ENCODE assay signal across 8 cellular contexts in genomic region chr17:21375757-21376584, GRCh38. TPM values are rescaled to one million over a fixed set of nuclear protein-coding genes. Genes with fewer than 3 reads are reported as not detected.
DNase-seq lines count a peak whose midpoint lies in the region; ATAC-seq and TF ChIP-seq lines count a peak whose summit lies in the region.

Gene KCNJ12 (plus strand): TSS chr17:21376357. CDS start chr17:21415343, 38,986 bp downstream.

- POLR2A ChIA-PET in activated CD4-positive, alpha-beta memory T cell treated with anti-CD3 and anti-CD28 coated beads for 36 hours (lab: Charles Lee) = no interaction called here

- H3K4me3 ChIP-seq in RWPE2 (ENCODE audit: severe bottlenecking) (peak within 1 kb of the TSS; percentile 43), ovary (peak within 1 kb of the TSS; percentile 37)

- H3K4me1 ChIP-seq in RWPE2 (ENCODE audit: insufficient read depth, poor library complexity, severe bottlenecking) (no peaks in the 10 kb centered on the region), ovary (ENCODE audit: insufficient read depth) (peaks cover 2% of the 10 kb centered on the region)

- H3K9me3 Mint-ChIP-seq in activated CD4-positive, alpha-beta memory T cell treated with anti-CD3 and anti-CD28 coated beads for 36 hours = no peaks in the 10 kb centered on the region

- no peak for TF ChIP-seq EP300 in ovary (IDR thresholded peaks at IDR 0.05)

- 7 to 13% (median 9%) methylated on average over 47 to 68 of the region's 69 CpGs for WGBS in ovary, 3 donors

- H3K36me3 ChIP-seq in RWPE2 (ENCODE audit: low read depth) (no peaks in the 10 kb centered on the region), ovary (no peaks in the 10 kb centered on the region)

- no peak within 1 kb of the TSS for H3K27ac ChIP-seq in RWPE2 (ENCODE audit: poor library complexity, severe bottlenecking)
- no peak within 1 kb of the TSS for H3K27ac ChIP-seq in ovary

- peaks cover 9% of the 10 kb centered on the region for H3K4me1 Mint-ChIP-seq in activated CD4-positive, alpha-beta memory T cell treated with anti-CD3 and anti-CD28 coated beads for 36 hours (ENCODE audit: low read depth)

- H3K9me3 ChIP-seq in RWPE2 (ENCODE audit: severe bottlenecking) (no peaks in the 10 kb centered on the region), ovary (no peaks in the 10 kb centered on the region)

- no peaks in the 10 kb centered on the region for H3K36me3 Mint-ChIP-seq in activated CD4-positive, alpha-beta memory T cell treated with anti-CD3 and anti-CD28 coated beads for 36 hours

- peak; percentile 55 for ATAC-seq in RWPE2 (ENCODE audit: low read depth)
- peak; percentile 76 for ATAC-seq in Right ventricle myocardium superior (ENCODE audit: poor library complexity)
- ATAC-seq in GM21619 (IDR thresholded peaks at IDR 0.05; ENCODE audit: unreplicated experiment) = no peak

- H3K4me3 Mint-ChIP-seq in activated CD4-positive, alpha-beta memory T cell treated with anti-CD3 and anti-CD28 coated beads for 36 hours = no peak within 1 kb of the TSS

- TF ChIP-seq POLR2A in ovary (IDR thresholded peaks at IDR 0.05) = no peak

- CTCF ChIA-PET in activated CD4-positive, alpha-beta memory T cell treated with anti-CD3 and anti-CD28 coated beads for 36 hours (lab: Charles Lee) = interaction anchor here (1.2 kb wide), 1 partner anchor 97 kb away, joined by 5 read pairs; no protein-coding TSS in a partner anchor

- peaks cover 28% of the 10 kb centered on the region for H3K27me3 Mint-ChIP-seq in activated CD4-positive, alpha-beta memory T cell treated with anti-CD3 and anti-CD28 coated beads for 36 hours

- H3K27ac Mint-ChIP-seq in activated CD4-positive, alpha-beta memory T cell treated with anti-CD3 and anti-CD28 coated beads for 36 hours = no peak within 1 kb of the TSS

- intact Hi-C loops in Right ventricle myocardium superior (cut with DNase I) = no loop called here
- intact Hi-C loops in ovary (cut with DNase I) = no loop called here
- intact Hi-C loops in activated CD4-positive, alpha-beta memory T cell treated with anti-CD3 and anti-CD28 coated beads for 36 hours (cut with micrococcal nuclease) = loop anchor here (5.0 kb wide), 1 partner anchor 94 kb away; the partner anchor contains the start of gene MAP2K3

- DNase-seq in D341Med (ENCODE audit: low spot score) (peak; percentile 61), RWPE2 (ENCODE audit: low spot score) (no peak), Right ventricle myocardium superior (peak; percentile 68), ovary (peak in 1 of 5 donors; percentile 52), activated gamma-delta T cell treated with Interleukin-2 at 50 U/mL for 16 hours (no peak), germinal center (ENCODE audit: low spot score) (no peak)
- no peak for DNase-seq in activated CD4-positive, alpha-beta memory T cell treated with anti-CD3 and anti-CD28 coated beads for 36 hours

- TF ChIP-seq CTCF in RWPE2 (IDR thresholded peaks at IDR 0.05; ENCODE audit: poor library complexity, severe bottlenecking) = no peak
- no peak for TF ChIP-seq CTCF in ovary (IDR thresholded peaks at IDR 0.05)

- peaks cover 11% of the 10 kb centered on the region for H3K27me3 ChIP-seq in RWPE2 (ENCODE audit: insufficient read depth, poor library complexity, severe bottlenecking)
- no peaks in the 10 kb centered on the region for H3K27me3 ChIP-seq in ovary

RNA-seq across cellular contexts. Expression of gene KCNJ12, which starts in this region (rescaled TPM):
- total RNA-seq in Right ventricle myocardium superior = 12.2 TPM
- total RNA-seq in ovary = 1 to 10 TPM in 4 of 7 donors, under 1 TPM in 3; 0.12 to 1.9 (median 1.3) TPM
- under 1 TPM; 0.25 to 0.32 TPM for polyA plus RNA-seq in ovary
- total RNA-seq in activated CD4-positive, alpha-beta memory T cell treated with anti-CD3 and anti-CD28 coated beads for 36 hours = not detected

Comparison
In these comparisons a context has a peak if more than half of its experiments do, and no peak if none do; other contexts are left out.
1. DNase-seq: peak in D341Med (single experiment) and Right ventricle myocardium superior (single experiment); none in RWPE2 (single experiment), activated CD4-positive, alpha-beta memory T cell treated with anti-CD3 and anti-CD28 coated beads for 36 hours (single experiment), activated gamma-delta T cell treated with Interleukin-2 at 50 U/mL for 16 hours (single experiment) and germinal center (single experiment).